23 cellular contexts compared by ENCODE assay signal in the genomic region with DNA sequence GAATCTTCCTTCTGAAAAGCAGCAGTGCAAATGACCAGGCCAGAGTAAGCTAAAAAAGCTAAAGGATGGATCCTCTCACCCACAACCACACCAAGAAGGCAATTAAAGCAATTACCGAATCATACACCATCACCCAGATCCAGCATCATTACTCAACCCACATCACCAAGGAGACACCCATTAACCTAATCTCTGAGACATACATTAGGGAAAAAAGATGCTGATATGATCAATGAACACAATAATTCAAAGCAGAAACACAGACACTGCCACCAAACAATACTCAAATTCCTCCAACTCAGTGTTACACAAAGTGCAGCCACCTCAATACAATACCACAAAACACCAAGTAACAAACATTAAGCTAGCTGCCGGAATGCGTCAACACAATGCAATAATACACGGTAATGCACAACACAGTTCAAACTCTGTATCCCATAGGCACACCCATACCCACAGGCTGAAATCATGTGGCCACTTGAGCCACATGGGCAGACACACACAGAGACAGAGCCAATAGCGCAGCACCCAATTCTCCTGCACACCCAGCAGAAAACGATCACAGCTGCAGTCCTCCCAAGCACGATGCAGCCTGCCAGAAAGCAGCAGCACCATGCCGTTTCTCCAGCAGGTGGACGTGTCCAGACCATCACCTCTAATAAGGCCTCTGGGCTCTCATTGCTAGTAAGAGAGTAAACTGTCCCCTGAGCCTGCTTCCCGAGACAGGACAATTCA. TPM values are rescaled to one million over a fixed set of nuclear protein-coding genes. Genes with fewer than 3 reads are reported as not detected.
DNase-seq lines count a peak whose midpoint lies in the region; ATAC-seq and TF ChIP-seq lines count a peak whose summit lies in the region.
"Had no signal": no experiment of that assay in that cellular context is flagged by ENCODE, and none has a peak within 500 bp of the region (broad histone marks: within the 10 kb centered on the region; RNA-seq: fewer than 3 reads in every experiment).

No MANE protein-coding gene starts in this region.

- H3K18ac ChIP-seq in trophoblast cell (ENCODE audit: low read length) = no peak overlapping the region

- H3K14ac ChIP-seq in trophoblast cell (ENCODE audit: low read length) = no peak overlapping the region

- H3K36me3 ChIP-seq in HEK293 (ENCODE audit: control insufficient read depth in 2 of 2, insufficient read depth in 1 of 2, low read length in 2 of 2) (no peaks in the 10 kb centered on the region), body of pancreas (replicated peaks in 1 of 2; ENCODE audit: insufficient read depth in 1 of 2, low read depth in 2 of 2) (no peaks in the 10 kb centered on the region), trophoblast cell (ENCODE audit: control insufficient read depth in 1 of 2, insufficient read depth in 2 of 2, low read length in 2 of 2) (no peaks in the 10 kb centered on the region)
- H3K36me3 ChIP-seq: gastrocnemius medialis, suprapubic skin had no signal

- H3K4me1 ChIP-seq in HEK293 (ENCODE audit: control insufficient read depth, insufficient read depth, low read length) = no peaks in the 10 kb centered on the region
- H3K4me1 ChIP-seq in body of pancreas = peaks cover 3% of the 10 kb centered on the region
- no peaks in the 10 kb centered on the region for H3K4me1 ChIP-seq in trophoblast cell (ENCODE audit: control insufficient read depth in 1 of 2, insufficient read depth in 2 of 2, low read length in 2 of 2)
- H3K4me1 ChIP-seq: gastrocnemius medialis, suprapubic skin had no signal

- H3K4me3 ChIP-seq in HEK293 (ENCODE audit: low read depth, low read length) (no peak overlapping the region), body of pancreas (no peak overlapping the region), trophoblast cell (ENCODE audit: low read depth, low read length) (no peak overlapping the region)
- H3K4me3 ChIP-seq: gastrocnemius medialis, suprapubic skin had no signal

- ATAC-seq in body of pancreas = peak; percentile 52
- ATAC-seq: esophagus mucosa, gastrocnemius medialis, left colon, T-helper 17 cell had no signal

- POLR2A ChIA-PET in HEK293 (lab: Yijun Ruan, JAX) = no interaction called here

- no peak overlapping the region for H2AFZ ChIP-seq in trophoblast cell (ENCODE audit: insufficient read depth, low read length, poor library complexity)

- no peak overlapping the region for H2BK120ac ChIP-seq in trophoblast cell (ENCODE audit: insufficient read depth, low read length, poor library complexity)

- no peak overlapping the region for H3K9ac ChIP-seq in trophoblast cell (ENCODE audit: low read length)

- H3K27me3 ChIP-seq in body of pancreas (no peaks in the 10 kb centered on the region), trophoblast cell (ENCODE audit: insufficient read depth, low read length) (peaks cover 3% of the 10 kb centered on the region)

- H3K79me1 ChIP-seq in trophoblast cell (ENCODE audit: low read length) = no peaks in the 10 kb centered on the region

- no peak overlapping the region for H3K4ac ChIP-seq in trophoblast cell (ENCODE audit: low read depth, low read length)

- H3K27ac ChIP-seq in HEK293 (ENCODE audit: extremely low read depth, low read depth, low read length) = no peak overlapping the region
- H3K27ac ChIP-seq in body of pancreas = no peak overlapping the region
- no peak overlapping the region for H3K27ac ChIP-seq in trophoblast cell (ENCODE audit: low read depth, low read length)
- H3K27ac ChIP-seq: gastrocnemius medialis, suprapubic skin had no signal

- H2BK12ac ChIP-seq in trophoblast cell (ENCODE audit: low read length) = no peak overlapping the region

- H3K9me3 ChIP-seq in HEK293 (ENCODE audit: control insufficient read depth, insufficient read depth, low read depth, low read length) (no peaks in the 10 kb centered on the region), body of pancreas (no peaks in the 10 kb centered on the region), trophoblast cell (ENCODE audit: insufficient read depth, low read depth, low read length) (no peaks in the 10 kb centered on the region)
- H3K9me3 ChIP-seq: gastrocnemius medialis, suprapubic skin had no signal

- no peak for TF ChIP-seq POLR2A in body of pancreas (IDR thresholded peaks at IDR 0.05)

- H3K23ac ChIP-seq in trophoblast cell (ENCODE audit: low read length) = peak overlapping the region; percentile 52

- H2AK5ac ChIP-seq in trophoblast cell (ENCODE audit: low read length) = no peak overlapping the region

- H3K4me2 ChIP-seq in trophoblast cell (ENCODE audit: low read length) = no peak overlapping the region

- no peaks in the 10 kb centered on the region for H3K79me2 ChIP-seq in trophoblast cell (ENCODE audit: control insufficient read depth, insufficient read depth, low read length, poor library complexity)

- H2BK5ac ChIP-seq in trophoblast cell (ENCODE audit: low read depth, low read length, poor library complexity) = no peak overlapping the region

- intact Hi-C loops in body of pancreas (cut with DNase I) = no loop called here

- H4K91ac ChIP-seq in trophoblast cell (ENCODE audit: low read depth, low read length) = no peak overlapping the region

- DNase-seq in ELF-1 (ENCODE audit: low read depth, low spot score) (peak; percentile 46), body of pancreas (peak in 2 of 4 donors; percentile 26 to 45), trophoblast cell (no peak), NCI-H2081 treated with DMSO at 0.1 percent for 48 hours (lab: John Stamatoyannopoulos, UW) (no peak), EL (no peak), COLO668 (lab: John Stamatoyannopoulos, UW; ENCODE audit: unreplicated experiment) (no peak)
- DNase-seq: activated B cell treated with CpG ODN at 0.5 μM for 24 hours; activated CD4-positive, alpha-beta memory T cell treated with anti-CD3 and anti-CD28 coated beads, Interleukin-2, amount 10 ng/mL, durations not matched to agents 7 days and 5 days; activated naive CD4-positive, alpha-beta T cell; activated T-cell treated with anti-CD3 and anti-CD28 coated beads, Interleukin-2, amount 50 U/mL, for 1 hour; amniotic stem cell; caudate nucleus; gastrocnemius medialis; left colon; stimulated activated CD4-positive, alpha-beta T cell treated with anti-CD3 and anti-CD28 coated beads, Interleukin-12 subunit alpha, Interleukin-12 subunit beta, amount 100 ng/mL, for 4 hours; stimulated activated CD8-positive, alpha-beta memory T cell treated with anti-CD3 and anti-CD28 coated beads, Interleukin-4, amount 100 ng/mL, for 48 hours; T-helper 17 cell had no signal

- CTCF ChIA-PET in HEK293 (lab: Yijun Ruan, JAX) = interaction anchor here (0.8 to 1.8 kb wide), 3 partner anchors 76 to 107 kb away, joined by 3 to 8 read pairs (median 3); no protein-coding TSS in a partner anchor

- 42 to 45% methylated on average over 9 to 10 of the region's 10 CpGs for WGBS in body of pancreas, 2 donors
- no CpG with 5 or more reads among the region's 10 CpGs for WGBS in trophoblast cell (ENCODE audit: extremely low coverage, insufficient coverage, insufficient read length)

- no peak for TF ChIP-seq CTCF in HEK293 (tag by site-specific recombination; IDR thresholded peaks at IDR 0.05)
- peak in 3 of 7 experiments; percentile 16 to 23 (median 19) for TF ChIP-seq CTCF in body of pancreas (IDR thresholded peaks at IDR 0.05)

- H4K12ac ChIP-seq in trophoblast cell (ENCODE audit: low read depth, low read length) = no peak overlapping the region

- no peak overlapping the region for H4K8ac ChIP-seq in trophoblast cell (ENCODE audit: low read depth, low read length)

TF ChIP-seq in HEK293, 187 proteins besides CTCF, POLR2A, EP300 and RAD21:
- TF ChIP-seq ZIC2 (tag by site-specific recombination; IDR thresholded peaks at IDR 0.05) = peak; percentile 49; the same call in 1 of the 2 replicates
- TF ChIP-seq ZNF624 (tag by site-specific recombination; IDR thresholded peaks at IDR 0.05) = no peak
- no peak for TF ChIP-seq ZNF132 (tag by site-specific recombination; IDR thresholded peaks at IDR 0.05; ENCODE audit: borderline replicate concordance)
- no peak for TF ChIP-seq PATZ1 (tag by site-specific recombination; IDR thresholded peaks at IDR 0.05)
- no peak for TF ChIP-seq ZNF404 (tag by site-specific recombination; IDR thresholded peaks at IDR 0.05)
- TF ChIP-seq TRIM28 (IDR thresholded peaks at IDR 0.05; ENCODE audit: borderline replicate concordance, low read length) = no peak
- peak; percentile 92 for TF ChIP-seq ZBTB17 (tag by site-specific recombination; IDR thresholded peaks at IDR 0.05)
- TF ChIP-seq MYNN (tag by site-specific recombination; IDR thresholded peaks at IDR 0.05; ENCODE audit: borderline replicate concordance) = no peak
- no peak for TF ChIP-seq ZNF548 (tag by site-specific recombination; IDR thresholded peaks at IDR 0.05)
- TF ChIP-seq, protein P1, sequence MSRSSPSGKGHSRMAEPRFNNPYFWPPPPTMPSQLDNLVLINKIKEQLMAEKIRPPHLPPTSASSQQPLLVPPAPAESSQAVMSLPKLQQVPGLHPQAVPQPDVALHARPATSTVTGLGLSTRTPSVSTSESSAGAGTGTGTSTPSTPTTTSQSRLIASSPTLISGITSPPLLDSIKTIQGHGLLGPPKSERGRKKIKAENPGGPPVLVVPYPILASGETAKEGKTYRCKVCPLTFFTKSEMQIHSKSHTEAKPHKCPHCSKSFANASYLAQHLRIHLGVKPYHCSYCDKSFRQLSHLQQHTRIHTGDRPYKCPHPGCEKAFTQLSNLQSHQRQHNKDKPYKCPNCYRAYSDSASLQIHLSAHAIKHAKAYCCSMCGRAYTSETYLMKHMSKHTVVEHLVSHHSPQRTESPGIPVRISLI (tag by site-specific recombination; IDR thresholded peaks at IDR 0.05) = no peak

RNA-seq across cellular contexts. Expression of gene PAX2, which starts 21.5 kb away (rescaled TPM):
- under 1 TPM in 1 of 2 donors, not detected in 1; under 0.01 TPM for total RNA-seq in body of pancreas
- polyA plus RNA-seq in trophoblast cell (2013) = 0.01 TPM in 1 of 2 replicates, not detected in the other
- total RNA-seq: activated B cell treated with CpG ODN at 0.5 μM for 24 hours; activated CD4-positive, alpha-beta memory T cell treated with anti-CD3 and anti-CD28 coated beads, Interleukin-2, amount 10 ng/mL, durations not matched to agents 7 days and 5 days; esophagus mucosa; gastrocnemius medialis; H4; left colon; mesothelial cell of epicardium; pulmonary artery endothelial cell; suprapubic skin; T-helper 17 cell had no signal
